ENCODE assay signal across 24 cellular contexts in the genomic region with DNA sequence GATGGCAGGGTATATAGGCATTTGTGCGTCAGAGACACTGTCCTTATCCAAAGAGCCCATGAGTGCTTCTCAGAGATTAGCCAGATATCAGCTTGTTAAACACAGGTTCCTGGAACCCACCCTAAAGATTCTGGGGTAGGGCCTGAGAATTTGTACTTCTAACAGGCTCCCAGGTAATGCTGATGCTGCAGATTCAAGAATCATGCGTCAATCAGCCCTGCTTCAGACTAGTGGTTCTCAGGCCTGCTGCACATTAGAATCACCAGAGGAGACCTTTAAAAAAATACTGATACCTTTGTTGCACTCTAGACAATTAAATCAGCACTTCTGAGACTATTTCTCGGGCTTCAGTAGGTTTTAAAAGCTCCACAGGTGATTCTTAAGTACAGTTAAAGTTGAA.
"Had no signal": no experiment of that assay in that cellular context is flagged by ENCODE, and none has a peak within 500 bp of the region (broad histone marks: within the 10 kb centered on the region; RNA-seq: fewer than 3 reads in every experiment).

No MANE protein-coding gene starts in this region.

- H3K79me2 ChIP-seq: parathyroid adenoma had no signal

- H3K9ac ChIP-seq: parathyroid adenoma had no signal

- H3K27ac ChIP-seq: dorsolateral prefrontal cortex, foreskin keratinocyte, parathyroid adenoma, prostate gland, tibial artery, upper lobe of left lung, uterus had no signal

- H3K4me3 ChIP-seq: dorsolateral prefrontal cortex, esophagus muscularis mucosa, lung, prostate gland, sigmoid colon, smooth muscle cell, tibial artery, upper lobe of left lung, uterus had no signal

- H3K9me3 ChIP-seq: esophagus muscularis mucosa, prostate gland, sigmoid colon, tibial artery, upper lobe of left lung, uterus had no signal

- H3K36me3 ChIP-seq: esophagus muscularis mucosa, prostate gland, sigmoid colon, tibial artery, upper lobe of left lung, uterus had no signal

- ATAC-seq: foreskin keratinocyte; left colon; naive thymus-derived CD4-positive, alpha-beta T cell; stimulated activated effector memory CD8-positive, alpha-beta T cell treated with anti-CD3 and anti-CD28 coated beads, Interleukin-12 subunit alpha, Interleukin-12 subunit beta, amount 100 ng/mL, for 72 hours had no signal

- H3K27me3 ChIP-seq: dorsolateral prefrontal cortex, esophagus muscularis mucosa, foreskin keratinocyte, sigmoid colon, tibial artery, upper lobe of left lung, uterus had no signal

- H2AFZ ChIP-seq: parathyroid adenoma had no signal

- DNase-seq: cortex of kidney; dorsolateral prefrontal cortex; effector CD8-positive, alpha-beta T cell; foreskin keratinocyte; head of caudate nucleus; hippocampal formation; left colon; left ventricle myocardium superior; mesendoderm; naive thymus-derived CD4-positive, alpha-beta T cell; nephron progenitor cell; retina; sigmoid colon; stimulated activated CD4-positive, alpha-beta T cell treated with anti-CD3 and anti-CD28 coated beads, Interleukin-4, amount 100 ng/mL, for 1 hour; stimulated activated CD8-positive, alpha-beta memory T cell treated with anti-CD3 and anti-CD28 coated beads, Interleukin-4, amount 100 ng/mL, for 48 hours; tibial artery; upper lobe of left lung; uterus had no signal

- H3K4me1 ChIP-seq: parathyroid adenoma, prostate gland, sigmoid colon, tibial artery, upper lobe of left lung, uterus had no signal
